In the genomic region with DNA sequence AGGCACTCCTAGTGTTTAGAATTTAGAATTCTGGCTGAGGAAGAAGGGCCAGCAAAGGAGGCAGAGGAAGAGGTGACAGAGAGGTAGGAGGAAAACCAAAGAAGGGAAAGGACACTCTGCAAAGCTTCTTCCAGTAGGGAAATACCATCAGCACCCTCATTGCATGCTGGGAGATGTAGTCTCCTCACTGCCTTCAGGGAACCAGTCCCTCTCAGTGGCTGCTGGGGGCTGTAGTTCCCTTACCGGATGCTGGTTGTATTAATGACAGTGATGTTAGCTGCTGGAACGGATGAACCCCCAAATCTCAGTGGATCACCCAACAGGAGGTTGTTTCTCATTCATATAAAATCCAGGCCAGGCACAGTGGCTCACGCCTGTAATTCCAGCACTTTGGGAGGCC, we compare ENCODE assay signal across 6 cellular contexts.
DNase-seq lines count a peak whose midpoint lies in the region; ATAC-seq and TF ChIP-seq lines count a peak whose summit lies in the region.

No MANE protein-coding gene starts in this region.

- H3K27me3 ChIP-seq in DND-41 (ENCODE audit: insufficient read depth, low read length, poor library complexity): no peaks in the 10 kb centered on the region

- no peak overlapping the region for H3K4me2 ChIP-seq in DND-41 (ENCODE audit: insufficient read depth, low read length)

- no peak overlapping the region for H3K27ac ChIP-seq in DND-41 (ENCODE audit: low read length)

- TF ChIP-seq CTCF in DND-41 (IDR thresholded peaks at IDR 0.05; ENCODE audit: borderline replicate concordance, extremely low read depth, low read length, poor library complexity, severe bottlenecking): no peak

- intact Hi-C loops in head of caudate nucleus (cut with DNase I): no loop called here

- no peak overlapping the region for H3K4me3 ChIP-seq in DND-41 (ENCODE audit: low read depth in 1 of 2, low read length in 2 of 2)

- H3K9ac ChIP-seq in DND-41 (ENCODE audit: low read depth, low read length): no peak overlapping the region

- no peaks in the 10 kb centered on the region for H3K79me2 ChIP-seq in DND-41 (ENCODE audit: insufficient read depth, low read length)

- H2AFZ ChIP-seq in DND-41 (ENCODE audit: low read depth, low read length): peak overlapping the region; percentile 52

- no peaks in the 10 kb centered on the region for H3K4me1 ChIP-seq in DND-41 (ENCODE audit: insufficient read depth, low read length)

- DNase-seq in DND-41: peak; percentile 56
- peak in 3 of 5 experiments; percentile 19 to 75 (median 47) for DNase-seq in T-helper 2 cell
- DNase-seq in head of caudate nucleus: peak in 38 of 42 donors; percentile 23 to 83 (median 59)
- no peak for DNase-seq in NCI-H1092 treated with DMSO at 0.1 percent for 48 hours (lab: John Stamatoyannopoulos, UW)

- ATAC-seq in DND-41 (ENCODE audit: insufficient read depth, low read depth) (peak; percentile 89), HG02798 (IDR thresholded peaks at IDR 0.05; ENCODE audit: poor library complexity, unreplicated experiment) (peak; percentile 55), GM21447 (IDR thresholded peaks at IDR 0.05; ENCODE audit: unreplicated experiment) (no peak)

- H3K36me3 ChIP-seq in DND-41 (ENCODE audit: insufficient read depth, low read length): no peaks in the 10 kb centered on the region

- no peaks in the 10 kb centered on the region for H3K9me3 ChIP-seq in DND-41 (ENCODE audit: insufficient read depth, low read length, severe bottlenecking)

- no peaks in the 10 kb centered on the region for H4K20me1 ChIP-seq in DND-41 (ENCODE audit: insufficient read depth, low read length)
